3 cellular contexts compared by ENCODE assay signal in genomic region chr7:101418694-101419093, GRCh38.
TF ChIP-seq lines count a peak whose summit lies in the region.

No MANE protein-coding gene starts in this region.

TF ChIP-seq in GM23338, 12 proteins besides CTCF, POLR2A, EP300 and RAD21 (continues in another document):
- TF ChIP-seq EZH2phosphoT487 (IDR thresholded peaks at IDR 0.05; ENCODE audit: unreplicated experiment) (no peak), CREB1 (CRISPR knock-in tag; IDR thresholded peaks at IDR 0.05; ENCODE audit: low read depth) (no peak), ZNF331 (CRISPR knock-in tag; IDR thresholded peaks at IDR 0.05; ENCODE audit: low read depth) (no peak), ZNF462 (CRISPR knock-in tag; IDR thresholded peaks at IDR 0.05) (no peak), EZH2 (IDR thresholded peaks at IDR 0.05; ENCODE audit: low read depth, unreplicated experiment) (no peak), ZNF114 (CRISPR knock-in tag; IDR thresholded peaks at IDR 0.05) (no peak), STAT1 (IDR thresholded peaks at IDR 0.05; ENCODE audit: unreplicated experiment) (no peak), JUNB (IDR thresholded peaks at IDR 0.05; ENCODE audit: unreplicated experiment) (no peak), POLR2AphosphoS5 (IDR thresholded peaks at IDR 0.05; ENCODE audit: low read depth) (no peak), NANOG (IDR thresholded peaks at IDR 0.05; ENCODE audit: borderline replicate concordance) (no peak)

TF ChIP-seq in Ishikawa, 13 proteins besides CTCF, POLR2A, EP300 and RAD21:
- TF ChIP-seq, protein P1, sequence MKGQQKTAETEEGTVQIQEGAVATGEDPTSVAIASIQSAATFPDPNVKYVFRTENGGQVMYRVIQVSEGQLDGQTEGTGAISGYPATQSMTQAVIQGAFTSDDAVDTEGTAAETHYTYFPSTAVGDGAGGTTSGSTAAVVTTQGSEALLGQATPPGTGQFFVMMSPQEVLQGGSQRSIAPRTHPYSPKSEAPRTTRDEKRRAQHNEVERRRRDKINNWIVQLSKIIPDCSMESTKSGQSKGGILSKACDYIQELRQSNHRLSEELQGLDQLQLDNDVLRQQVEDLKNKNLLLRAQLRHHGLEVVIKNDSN (IDR thresholded peaks at IDR 0.05), result peak; percentile 75
- TF ChIP-seq FOXM1 (IDR thresholded peaks at IDR 0.05; ENCODE audit: borderline replicate concordance, low read depth) (no peak), TAF1 (IDR thresholded peaks at IDR 0.05; ENCODE audit: low read depth) (no peak)
- TF ChIP-seq, protein P2, sequence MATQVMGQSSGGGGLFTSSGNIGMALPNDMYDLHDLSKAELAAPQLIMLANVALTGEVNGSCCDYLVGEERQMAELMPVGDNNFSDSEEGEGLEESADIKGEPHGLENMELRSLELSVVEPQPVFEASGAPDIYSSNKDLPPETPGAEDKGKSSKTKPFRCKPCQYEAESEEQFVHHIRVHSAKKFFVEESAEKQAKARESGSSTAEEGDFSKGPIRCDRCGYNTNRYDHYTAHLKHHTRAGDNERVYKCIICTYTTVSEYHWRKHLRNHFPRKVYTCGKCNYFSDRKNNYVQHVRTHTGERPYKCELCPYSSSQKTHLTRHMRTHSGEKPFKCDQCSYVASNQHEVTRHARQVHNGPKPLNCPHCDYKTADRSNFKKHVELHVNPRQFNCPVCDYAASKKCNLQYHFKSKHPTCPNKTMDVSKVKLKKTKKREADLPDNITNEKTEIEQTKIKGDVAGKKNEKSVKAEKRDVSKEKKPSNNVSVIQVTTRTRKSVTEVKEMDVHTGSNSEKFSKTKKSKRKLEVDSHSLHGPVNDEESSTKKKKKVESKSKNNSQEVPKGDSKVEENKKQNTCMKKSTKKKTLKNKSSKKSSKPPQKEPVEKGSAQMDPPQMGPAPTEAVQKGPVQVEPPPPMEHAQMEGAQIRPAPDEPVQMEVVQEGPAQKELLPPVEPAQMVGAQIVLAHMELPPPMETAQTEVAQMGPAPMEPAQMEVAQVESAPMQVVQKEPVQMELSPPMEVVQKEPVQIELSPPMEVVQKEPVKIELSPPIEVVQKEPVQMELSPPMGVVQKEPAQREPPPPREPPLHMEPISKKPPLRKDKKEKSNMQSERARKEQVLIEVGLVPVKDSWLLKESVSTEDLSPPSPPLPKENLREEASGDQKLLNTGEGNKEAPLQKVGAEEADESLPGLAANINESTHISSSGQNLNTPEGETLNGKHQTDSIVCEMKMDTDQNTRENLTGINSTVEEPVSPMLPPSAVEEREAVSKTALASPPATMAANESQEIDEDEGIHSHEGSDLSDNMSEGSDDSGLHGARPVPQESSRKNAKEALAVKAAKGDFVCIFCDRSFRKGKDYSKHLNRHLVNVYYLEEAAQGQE (IDR thresholded peaks at IDR 0.05; ENCODE audit: low read depth), result no peak

TF ChIP-seq in WTC11, 78 proteins besides CTCF, POLR2A, EP300 and RAD21:
- no peak for TF ChIP-seq GABPB1 (CRISPR knock-in tag; IDR thresholded peaks at IDR 0.05)
- no peak for TF ChIP-seq FOXK1 (CRISPR knock-in tag; IDR thresholded peaks at IDR 0.05)
- TF ChIP-seq CBFB (CRISPR knock-in tag; IDR thresholded peaks at IDR 0.05; ENCODE audit: low read depth), result no peak
- TF ChIP-seq, protein P1 (CRISPR knock-in tag; IDR thresholded peaks at IDR 0.05), result peak; percentile 26; the same call in 1 of the 2 replicates
- TF ChIP-seq ZNF219 (CRISPR knock-in tag; IDR thresholded peaks at IDR 0.05; ENCODE audit: borderline replicate concordance), result no peak
- no peak for TF ChIP-seq EMX1 (CRISPR knock-in tag; IDR thresholded peaks at IDR 0.05)
- no peak for TF ChIP-seq NR2C2 (CRISPR knock-in tag; IDR thresholded peaks at IDR 0.05)
- TF ChIP-seq ZNF121 (CRISPR knock-in tag; IDR thresholded peaks at IDR 0.05), result peak; percentile 83; the same call in 1 of the 2 replicates
- no peak for TF ChIP-seq ARID4B (CRISPR knock-in tag; IDR thresholded peaks at IDR 0.05; ENCODE audit: borderline replicate concordance)
- TF ChIP-seq, protein P3, sequence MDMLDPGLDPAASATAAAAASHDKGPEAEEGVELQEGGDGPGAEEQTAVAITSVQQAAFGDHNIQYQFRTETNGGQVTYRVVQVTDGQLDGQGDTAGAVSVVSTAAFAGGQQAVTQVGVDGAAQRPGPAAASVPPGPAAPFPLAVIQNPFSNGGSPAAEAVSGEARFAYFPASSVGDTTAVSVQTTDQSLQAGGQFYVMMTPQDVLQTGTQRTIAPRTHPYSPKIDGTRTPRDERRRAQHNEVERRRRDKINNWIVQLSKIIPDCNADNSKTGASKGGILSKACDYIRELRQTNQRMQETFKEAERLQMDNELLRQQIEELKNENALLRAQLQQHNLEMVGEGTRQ (CRISPR knock-in tag; IDR thresholded peaks at IDR 0.05), result peak; percentile 70
- TF ChIP-seq ETV6 (CRISPR knock-in tag; IDR thresholded peaks at IDR 0.05), result no peak
- no peak for TF ChIP-seq ZNF423 (CRISPR knock-in tag; IDR thresholded peaks at IDR 0.05)
- TF ChIP-seq, protein P4, sequence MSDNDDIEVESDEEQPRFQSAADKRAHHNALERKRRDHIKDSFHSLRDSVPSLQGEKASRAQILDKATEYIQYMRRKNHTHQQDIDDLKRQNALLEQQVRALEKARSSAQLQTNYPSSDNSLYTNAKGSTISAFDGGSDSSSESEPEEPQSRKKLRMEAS (CRISPR knock-in tag; IDR thresholded peaks at IDR 0.05), result no peak
